In genomic region chr9:137406876-137407589, GRCh38 we compare ENCODE assay signal across 1 cellular context.
TF ChIP-seq lines count a peak whose summit lies in the region.

No MANE protein-coding gene starts in this region.

TF ChIP-seq in HepG2, 621 proteins besides CTCF, POLR2A, EP300 and RAD21 (continued from another document and continues in another):
- TF ChIP-seq PBX3 (CRISPR knock-in tag; IDR thresholded peaks at IDR 0.05; ENCODE audit: borderline replicate concordance) = no peak
- 0 out of 2 replicates have a peak, but pooled peaks have one; percentile 33 for TF ChIP-seq PAX8 (CRISPR knock-in tag; IDR thresholded peaks at IDR 0.05; ENCODE audit: borderline replicate concordance)
- TF ChIP-seq ARID2 (CRISPR knock-in tag; IDR thresholded peaks at IDR 0.05; ENCODE audit: borderline replicate concordance) = no peak
- no peak for TF ChIP-seq KIAA2018 (CRISPR knock-in tag; IDR thresholded peaks at IDR 0.05; ENCODE audit: borderline replicate concordance)
- TF ChIP-seq HNF4G (IDR thresholded peaks at IDR 0.05; ENCODE audit: borderline replicate concordance, low read depth, low read length) = no peak
- no peak for TF ChIP-seq HNF4G (CRISPR knock-in tag; IDR thresholded peaks at IDR 0.05; ENCODE audit: borderline replicate concordance, low read depth)
- TF ChIP-seq BRD4 (CRISPR knock-in tag; IDR thresholded peaks at IDR 0.05) = peak; percentile 22; the same call in 1 of the 2 replicates
- no peak for TF ChIP-seq ELF1 (CRISPR knock-in tag; IDR thresholded peaks at IDR 0.05)
- TF ChIP-seq ZBTB25 (CRISPR knock-in tag; IDR thresholded peaks at IDR 0.05) = no peak
- no peak for TF ChIP-seq ZNF691 (CRISPR knock-in tag; IDR thresholded peaks at IDR 0.05; ENCODE audit: borderline replicate concordance, low read depth)
- no peak for TF ChIP-seq MATR3 (CRISPR knock-in tag; IDR thresholded peaks at IDR 0.05)
- TF ChIP-seq ELF3 (CRISPR knock-in tag; IDR thresholded peaks at IDR 0.05) = no peak
- TF ChIP-seq HOMEZ (CRISPR knock-in tag; IDR thresholded peaks at IDR 0.05; ENCODE audit: low read depth) = no peak
- TF ChIP-seq NCOA5 (CRISPR knock-in tag; IDR thresholded peaks at IDR 0.05) = no peak
- TF ChIP-seq ZNF34 (CRISPR knock-in tag; IDR thresholded peaks at IDR 0.05; ENCODE audit: borderline replicate concordance) = 0 out of 2 replicates have a peak, but pooled peaks have one; percentile 67
- TF ChIP-seq ZNF362 (CRISPR knock-in tag; IDR thresholded peaks at IDR 0.05; ENCODE audit: borderline replicate concordance) = peak; percentile 11; the same call in 1 of the 2 replicates
- peak; percentile 30 for TF ChIP-seq HNRNPK (IDR thresholded peaks at IDR 0.05; ENCODE audit: low read depth, low read length, poor library complexity, severe bottlenecking)
- no peak for TF ChIP-seq ZMYM2 (CRISPR knock-in tag; IDR thresholded peaks at IDR 0.05)
- no peak for TF ChIP-seq ZNF326 (CRISPR knock-in tag; IDR thresholded peaks at IDR 0.05; ENCODE audit: borderline replicate concordance)
- 0 out of 2 replicates have a peak, but pooled peaks have one; percentile 50 for TF ChIP-seq BRF2 (CRISPR knock-in tag; IDR thresholded peaks at IDR 0.05)
- no peak for TF ChIP-seq DMAP1 (CRISPR knock-in tag; IDR thresholded peaks at IDR 0.05)
- TF ChIP-seq NR2C2 (CRISPR knock-in tag; IDR thresholded peaks at IDR 0.05; ENCODE audit: borderline replicate concordance) = peak; percentile 40; the same call in 1 of the 2 replicates
- TF ChIP-seq IRX3 (CRISPR knock-in tag; IDR thresholded peaks at IDR 0.05; ENCODE audit: borderline replicate concordance, low read depth) = no peak
- 0 out of 2 replicates have a peak, but pooled peaks have one; percentile 49 for TF ChIP-seq POGZ (CRISPR knock-in tag; IDR thresholded peaks at IDR 0.05)
- peak; percentile 68 for TF ChIP-seq ZFX (CRISPR knock-in tag; IDR thresholded peaks at IDR 0.05; ENCODE audit: low read depth)
- no peak for TF ChIP-seq ZNF546 (CRISPR knock-in tag; conservative IDR thresholded peaks at IDR 0.05)
- no peak for TF ChIP-seq ZFP41 (CRISPR knock-in tag; IDR thresholded peaks at IDR 0.05; ENCODE audit: borderline replicate concordance)
- no peak for TF ChIP-seq MBD4 (IDR thresholded peaks at IDR 0.05; ENCODE audit: borderline replicate concordance, low read length)
- TF ChIP-seq ZNF567 (CRISPR knock-in tag; IDR thresholded peaks at IDR 0.05; ENCODE audit: borderline replicate concordance) = 0 out of 2 replicates have a peak, but pooled peaks have one; percentile 31
- TF ChIP-seq ZNF761 (CRISPR knock-in tag; conservative IDR thresholded peaks at IDR 0.05) = 0 out of 2 replicates have a peak, but pooled peaks have one; percentile 32
- TF ChIP-seq SAP130 (CRISPR knock-in tag; IDR thresholded peaks at IDR 0.05; ENCODE audit: low read depth) = peak; percentile 28
- TF ChIP-seq NFRKB (IDR thresholded peaks at IDR 0.05) = no peak
- peak; percentile 76; the same call in 1 of the 2 replicates for TF ChIP-seq SAFB2 (CRISPR knock-in tag; IDR thresholded peaks at IDR 0.05; ENCODE audit: borderline replicate concordance, low read depth)
- no peak for TF ChIP-seq FUBP1 (CRISPR knock-in tag; IDR thresholded peaks at IDR 0.05; ENCODE audit: borderline replicate concordance)
- TF ChIP-seq ZNF225 (CRISPR knock-in tag; IDR thresholded peaks at IDR 0.05) = no peak
- TF ChIP-seq PHF5A (CRISPR knock-in tag; IDR thresholded peaks at IDR 0.05; ENCODE audit: low read depth, unreplicated experiment) = no peak
- TF ChIP-seq ZMYM4 (CRISPR knock-in tag; IDR thresholded peaks at IDR 0.05) = 0 out of 2 replicates have a peak, but pooled peaks have one; percentile 23
- TF ChIP-seq TBX3 (IDR thresholded peaks at IDR 0.05; ENCODE audit: borderline replicate concordance) = no peak
- no peak; the same call in 1 of the 2 replicates for TF ChIP-seq ZNF839 (CRISPR knock-in tag; IDR thresholded peaks at IDR 0.05; ENCODE audit: borderline replicate concordance)
- no peak for TF ChIP-seq ZNF790 (CRISPR knock-in tag; IDR thresholded peaks at IDR 0.05; ENCODE audit: borderline replicate concordance)
- 0 out of 2 replicates have a peak, but pooled peaks have one; percentile 40 for TF ChIP-seq MTERF4 (CRISPR knock-in tag; IDR thresholded peaks at IDR 0.05)
- peak; percentile 39; the same call in 1 of the 2 replicates for TF ChIP-seq RXRA (CRISPR knock-in tag; IDR thresholded peaks at IDR 0.05)
- TF ChIP-seq YEATS4 (CRISPR knock-in tag; IDR thresholded peaks at IDR 0.05; ENCODE audit: borderline replicate concordance) = peak; percentile 31; the same call in 1 of the 2 replicates
- TF ChIP-seq CCDC6 (CRISPR knock-in tag; IDR thresholded peaks at IDR 0.05) = no peak
- TF ChIP-seq ONECUT2 (CRISPR knock-in tag; IDR thresholded peaks at IDR 0.05) = no peak
- no peak for TF ChIP-seq FOXO1 (CRISPR knock-in tag; IDR thresholded peaks at IDR 0.05)
- no peak for TF ChIP-seq NR2F2 (IDR thresholded peaks at IDR 0.05; ENCODE audit: borderline replicate concordance, low read depth)
- no peak for TF ChIP-seq SMAD3 (CRISPR knock-in tag; IDR thresholded peaks at IDR 0.05)
- no peak for TF ChIP-seq ZNF292 (CRISPR knock-in tag; IDR thresholded peaks at IDR 0.05; ENCODE audit: borderline replicate concordance, low read depth)
